ENCODE assay signal across 20 cellular contexts in genomic region chr12:100724071-100724470, GRCh38.
"Had no signal": no experiment of that assay in that cellular context is flagged by ENCODE, and none has a peak within 500 bp of the region (broad histone marks: within the 10 kb centered on the region; RNA-seq: fewer than 3 reads in every experiment).

No MANE protein-coding gene starts in this region.

- ATAC-seq: esophagus mucosa; gastroesophageal sphincter; natural killer cell; sciatic nerve; stimulated activated effector memory CD8-positive, alpha-beta T cell treated with anti-CD3 and anti-CD28 coated beads, Interleukin-12 subunit alpha, Interleukin-12 subunit beta, amount 100 ng/mL, for 72 hours; upper lobe of right lung had no signal

- DNase-seq: activated B cell treated with CpG ODN at 0.5 μM for 24 hours; activated CD4-positive, alpha-beta memory T cell treated with anti-CD3 and anti-CD28 coated beads for 36 hours; activated CD4-positive, alpha-beta T cell treated with anti-CD3 and anti-CD28 coated beads for 4 hours; activated gamma-delta T cell treated with Interleukin-2 at 50 U/mL for 16 hours; activated T-cell treated with anti-CD3 and anti-CD28 coated beads for 4 hours; cerebellar nuclear complex; cortex of kidney; effector CD4-positive, alpha-beta T cell; natural killer cell; stimulated activated CD4-positive, alpha-beta T cell treated with anti-CD3 and anti-CD28 coated beads, Interleukin-4, amount 100 ng/mL, for 24 hours; testis; upper lobe of right lung had no signal

- H3K27ac Mint-ChIP-seq: activated B cell treated with CpG ODN at 0.5 μM for 24 hours; activated CD4-positive, alpha-beta memory T cell treated with anti-CD3 and anti-CD28 coated beads for 36 hours; activated naive CD8-positive, alpha-beta T cell; activated T-helper 1 cell treated with anti-CD3 and anti-CD28 coated beads, Interleukin-12 subunit alpha, Interleukin-12 subunit beta, Interleukin-2, Interleukin-4 antibody, amounts not matched to agents 30 ng/mL and 10 ng/mL and 1 ng/mL, durations not matched to agents 14 hours and 24 hours and 36 hours; natural killer cell; stimulated activated effector memory CD8-positive, alpha-beta T cell treated with anti-CD3 and anti-CD28 coated beads, Interleukin-12 subunit alpha, Interleukin-12 subunit beta, amount 100 ng/mL, for 72 hours; T-helper 2 cell treated with Interferon-gamma antibody and Interleukin-4, amounts not matched to agents 5 μg/mL and 100 μg/mL, for 36 hours had no signal

- H3K4me2 ChIP-seq: smooth muscle cell had no signal

- H3K4me1 ChIP-seq: gastroesophageal sphincter, testis, upper lobe of right lung had no signal

- H3K27ac ChIP-seq: gastroesophageal sphincter, testis, upper lobe of right lung had no signal

- H3K4me3 ChIP-seq: gastroesophageal sphincter, smooth muscle cell, testis, upper lobe of right lung had no signal

- H3K9me3 Mint-ChIP-seq: activated B cell treated with CpG ODN at 0.5 μM for 24 hours; activated CD4-positive, alpha-beta memory T cell treated with anti-CD3 and anti-CD28 coated beads for 36 hours; activated T-helper 1 cell treated with anti-CD3 and anti-CD28 coated beads, Interleukin-12 subunit alpha, Interleukin-12 subunit beta, Interleukin-2, Interleukin-4 antibody, amounts not matched to agents 30 ng/mL and 10 ng/mL and 1 ng/mL, durations not matched to agents 14 hours and 24 hours and 36 hours; stimulated activated effector memory CD8-positive, alpha-beta T cell treated with anti-CD3 and anti-CD28 coated beads, Interleukin-12 subunit alpha, Interleukin-12 subunit beta, amount 100 ng/mL, for 72 hours; T-helper 2 cell treated with Interferon-gamma antibody and Interleukin-4, amounts not matched to agents 5 μg/mL and 100 μg/mL, for 36 hours had no signal

- H3K4me3 Mint-ChIP-seq: activated B cell treated with CpG ODN at 0.5 μM for 24 hours; activated CD4-positive, alpha-beta memory T cell treated with anti-CD3 and anti-CD28 coated beads for 36 hours; activated naive CD8-positive, alpha-beta T cell; activated T-helper 1 cell treated with anti-CD3 and anti-CD28 coated beads, Interleukin-12 subunit alpha, Interleukin-12 subunit beta, Interleukin-2, Interleukin-4 antibody, amounts not matched to agents 30 ng/mL and 10 ng/mL and 1 ng/mL, durations not matched to agents 14 hours and 24 hours and 36 hours; natural killer cell; stimulated activated effector memory CD8-positive, alpha-beta T cell treated with anti-CD3 and anti-CD28 coated beads, Interleukin-12 subunit alpha, Interleukin-12 subunit beta, amount 100 ng/mL, for 72 hours; T-helper 2 cell treated with Interferon-gamma antibody and Interleukin-4, amounts not matched to agents 5 μg/mL and 100 μg/mL, for 36 hours had no signal

- H3K4me1 Mint-ChIP-seq: activated B cell treated with CpG ODN at 0.5 μM for 24 hours; natural killer cell; stimulated activated effector memory CD8-positive, alpha-beta T cell treated with anti-CD3 and anti-CD28 coated beads, Interleukin-12 subunit alpha, Interleukin-12 subunit beta, amount 100 ng/mL, for 72 hours had no signal

- H3K27me3 ChIP-seq: testis had no signal

- H3K36me3 Mint-ChIP-seq: activated CD4-positive, alpha-beta memory T cell treated with anti-CD3 and anti-CD28 coated beads for 36 hours; activated naive CD8-positive, alpha-beta T cell; natural killer cell; stimulated activated effector memory CD8-positive, alpha-beta T cell treated with anti-CD3 and anti-CD28 coated beads, Interleukin-12 subunit alpha, Interleukin-12 subunit beta, amount 100 ng/mL, for 72 hours had no signal

- H3K9me3 ChIP-seq: gastroesophageal sphincter, testis, upper lobe of right lung had no signal

- H3K36me3 ChIP-seq: gastroesophageal sphincter, upper lobe of right lung had no signal
